ENCODE assay signal across 9 cellular contexts in genomic region chr7:141220263-141220662, GRCh38.
A peak's percentile ranks its signal among the peaks of the same experiment; 100 is the strongest.
DNase-seq lines count a peak whose midpoint lies in the region; ATAC-seq, FAIRE-seq and TF ChIP-seq lines count a peak whose summit lies in the region.
"Had no signal": no experiment of that assay in that cellular context is flagged by ENCODE, and none has a peak within 500 bp of the region (broad histone marks: within the 10 kb centered on the region; RNA-seq: fewer than 3 reads in every experiment).

No MANE protein-coding gene starts in this region.

- BruUV-seq in K562 (replicated peaks; lab: Mats Ljungman, UMichigan), result no TSS peak

- TF ChIP-seq POLR2A in K562 (conservative IDR thresholded peaks at IDR 0.05), result no peak

- CTCF ChIA-PET in K562 (lab: Yijun Ruan, JAX; ENCODE audit: low intra/inter-chr PET ratio), result interaction anchor here (0.6 kb wide), 1 partner anchor 409 kb away, joined by 3 read pairs; no protein-coding TSS in a partner anchor

- TF ChIP-seq CTCF in heart right ventricle (IDR thresholded peaks at IDR 0.05) (peak in 5 of 9 donors; percentile 20 to 43 (median 23)), left ventricle myocardium inferior (IDR thresholded peaks at IDR 0.05; ENCODE audit: borderline replicate concordance) (no peak), K562 (IDR thresholded peaks at IDR 0.05 in 2 of 3, conservative IDR thresholded peaks at IDR 0.05 in 1 of 3; ENCODE audit: insufficient read depth in 2 of 3, low read depth in 1 of 3, low read length in 3 of 3) (peak; percentile 51 to 72 (median 66))

- no peak overlapping the region for H3K9ac ChIP-seq in K562 (ENCODE audit: insufficient read depth in 1 of 2, low read depth in 2 of 2, low read length in 2 of 2)
- H3K9ac ChIP-seq: BLaER1 treated with 17β-estradiol and CSF1 and Interleukin-3, amounts not matched to agents 10 nM and 100 nM had no signal

- H2AFZ ChIP-seq in K562 (ENCODE audit: low read depth, low read length), result no peak overlapping the region

- H3K4me1 ChIP-seq in heart right ventricle (peaks cover 0 to 8% (median 0%) of the 10 kb centered on the region in 9 donors), left ventricle myocardium inferior (peaks cover 9% of the 10 kb centered on the region), K562 (replicated peaks in 1 of 2; ENCODE audit: control insufficient read depth in 2 of 2, insufficient read depth in 2 of 2, low read length in 2 of 2) (no peaks in the 10 kb centered on the region)
- H3K4me1 ChIP-seq: BLaER1 treated with 17β-estradiol and CSF1 and Interleukin-3, amounts not matched to agents 10 nM and 100 nM had no signal

- no peak overlapping the region for H3K27ac ChIP-seq in heart right ventricle
- no peak overlapping the region for H3K27ac ChIP-seq in left ventricle myocardium inferior (replicated peaks)
- H3K27ac ChIP-seq in K562 (ENCODE audit: extremely low read depth, low read depth, low read length), result no peak overlapping the region
- H3K27ac ChIP-seq: BLaER1 treated with 17β-estradiol and CSF1 and Interleukin-3, amounts not matched to agents 10 nM and 100 nM had no signal

- H3K36me3 ChIP-seq in heart right ventricle, result no peaks in the 10 kb centered on the region
- no peaks in the 10 kb centered on the region for H3K36me3 ChIP-seq in left ventricle myocardium inferior
- H3K36me3 ChIP-seq in K562 (ENCODE audit: control insufficient read depth, insufficient read depth, low read length), result no peaks in the 10 kb centered on the region
- H3K36me3 ChIP-seq: BLaER1 treated with 17β-estradiol and CSF1 and Interleukin-3, amounts not matched to agents 10 nM and 100 nM had no signal

- ATAC-seq in heart right ventricle (no peak), K562 (peak; percentile 94), GM18502 (IDR thresholded peaks at IDR 0.05; ENCODE audit: poor library complexity, unreplicated experiment) (no peak), GM19351 (IDR thresholded peaks at IDR 0.05; ENCODE audit: unreplicated experiment) (no peak), HG03469 (IDR thresholded peaks at IDR 0.05; ENCODE audit: unreplicated experiment) (no peak)

- H4K20me1 ChIP-seq in K562 (replicated peaks; ENCODE audit: control insufficient read depth, insufficient read depth, low read length), result no peaks in the 10 kb centered on the region
- H4K20me1 ChIP-seq: BLaER1 treated with 17β-estradiol and CSF1 and Interleukin-3, amounts not matched to agents 10 nM and 100 nM had no signal

- FAIRE-seq in K562 (lab: Jason Lieb, UNC), result peak; percentile 19

- no peaks in the 10 kb centered on the region for H3K9me3 ChIP-seq in heart right ventricle
- no peaks in the 10 kb centered on the region for H3K9me3 ChIP-seq in left ventricle myocardium inferior (replicated peaks)
- no peaks in the 10 kb centered on the region for H3K9me3 ChIP-seq in K562 (replicated peaks; ENCODE audit: control insufficient read depth, insufficient read depth, low read depth, low read length)

- in situ Hi-C loops in K562 (cut with MboI), result no loop called here

- no peak for TF ChIP-seq EP300 in K562 (IDR thresholded peaks at IDR 0.05; ENCODE audit: low read length)

- H3K9me1 ChIP-seq in K562 (ENCODE audit: control insufficient read depth, insufficient read depth, low read length), result no peaks in the 10 kb centered on the region

- H3K4me3 ChIP-seq in heart right ventricle (no peak overlapping the region), left ventricle myocardium inferior (no peak overlapping the region), K562 (no peak overlapping the region)
- H3K4me3 ChIP-seq: BLaER1 treated with 17β-estradiol and CSF1 and Interleukin-3, amounts not matched to agents 10 nM and 100 nM had no signal

- no peak for DNase-seq in heart right ventricle
- no peak for DNase-seq in left ventricle myocardium inferior
- DNase-seq in NCI-H2029 treated with DMSO at 0.1 percent for 48 hours (lab: John Stamatoyannopoulos, UW), result peak; percentile 17
- DNase-seq in K562 (ENCODE audit: extremely low read depth in 1 of 4, low spot score in 3 of 4), result peak; percentile 52 to 77 (median 72)
- DNase-seq in DMS79 treated with DMSO at 0.1 percent for 48 hours (lab: John Stamatoyannopoulos, UW), result no peak

- peak in 1 of 2 experiments; percentile 61; a peak in 3 of 4 replicates for TF ChIP-seq RAD21 in K562 (CRISPR knock-in tag; conservative IDR thresholded peaks at IDR 0.05 in 1 of 2, IDR thresholded peaks at IDR 0.05 in 1 of 2)

- no peaks in the 10 kb centered on the region for H3K79me2 ChIP-seq in K562 (ENCODE audit: control insufficient read depth, insufficient read depth, low read length)

- POLR2A ChIA-PET in K562 (lab: Yijun Ruan, JAX), result no interaction called here

- 46 to 50% methylated on average over 4 of the region's 4 CpGs for WGBS in heart right ventricle, 2 donors
- WGBS in K562 (ENCODE audit: insufficient coverage, low coverage, missing lambda C conversion rate), result 0% methylated on average over 4 of the region's 4 CpGs

- intact Hi-C loops in heart right ventricle (cut with DNase I) (loop anchor here in 1 of 10 donors (10.0 kb wide), 1 partner anchor 405 kb away; no protein-coding TSS in a partner anchor), left ventricle myocardium inferior (cut with micrococcal nuclease) (no loop called here), K562 (cut with micrococcal nuclease) (loop anchor here (1.0 to 2.0 kb wide), 3 partner anchors 149 to 545 kb away; no protein-coding TSS in a partner anchor)

- H3K27me3 ChIP-seq in heart right ventricle (no peaks in the 10 kb centered on the region), left ventricle myocardium inferior (ENCODE audit: low read depth) (peaks cover 6% of the 10 kb centered on the region), K562 (ENCODE audit: control insufficient read depth in 2 of 2, insufficient read depth in 2 of 2, low read length in 2 of 2) (peaks cover 0 to 18% of the 10 kb centered on the region in 2 experiments; a peak in 3 of 5 replicates)
- H3K27me3 ChIP-seq: BLaER1 treated with 17β-estradiol and CSF1 and Interleukin-3, amounts not matched to agents 10 nM and 100 nM had no signal

- no peak overlapping the region for H3K4me2 ChIP-seq in K562 (ENCODE audit: insufficient read depth, low read length)
- H3K4me2 ChIP-seq: BLaER1 treated with 17β-estradiol and CSF1 and Interleukin-3, amounts not matched to agents 10 nM and 100 nM had no signal

TF ChIP-seq in K562, 482 proteins besides CTCF, POLR2A, EP300 and RAD21:
- peak; percentile 43; the same call in 1 of the 2 replicates for TF ChIP-seq DEAF1 (CRISPR knock-in tag; IDR thresholded peaks at IDR 0.05)
- no peak for TF ChIP-seq ASH1L (IDR thresholded peaks at IDR 0.05; ENCODE audit: borderline replicate concordance, low read depth, partially characterized antibody)
- TF ChIP-seq STAG1 (CRISPR knock-in tag; IDR thresholded peaks at IDR 0.05; ENCODE audit: borderline replicate concordance), result 0 out of 2 replicates have a peak, but pooled peaks have one; percentile 11
- no peak for TF ChIP-seq CSDE1 (IDR thresholded peaks at IDR 0.05)
- TF ChIP-seq, protein P1, sequence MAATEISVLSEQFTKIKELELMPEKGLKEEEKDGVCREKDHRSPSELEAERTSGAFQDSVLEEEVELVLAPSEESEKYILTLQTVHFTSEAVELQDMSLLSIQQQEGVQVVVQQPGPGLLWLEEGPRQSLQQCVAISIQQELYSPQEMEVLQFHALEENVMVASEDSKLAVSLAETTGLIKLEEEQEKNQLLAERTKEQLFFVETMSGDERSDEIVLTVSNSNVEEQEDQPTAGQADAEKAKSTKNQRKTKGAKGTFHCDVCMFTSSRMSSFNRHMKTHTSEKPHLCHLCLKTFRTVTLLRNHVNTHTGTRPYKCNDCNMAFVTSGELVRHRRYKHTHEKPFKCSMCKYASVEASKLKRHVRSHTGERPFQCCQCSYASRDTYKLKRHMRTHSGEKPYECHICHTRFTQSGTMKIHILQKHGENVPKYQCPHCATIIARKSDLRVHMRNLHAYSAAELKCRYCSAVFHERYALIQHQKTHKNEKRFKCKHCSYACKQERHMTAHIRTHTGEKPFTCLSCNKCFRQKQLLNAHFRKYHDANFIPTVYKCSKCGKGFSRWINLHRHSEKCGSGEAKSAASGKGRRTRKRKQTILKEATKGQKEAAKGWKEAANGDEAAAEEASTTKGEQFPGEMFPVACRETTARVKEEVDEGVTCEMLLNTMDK (IDR thresholded peaks at IDR 0.05; ENCODE audit: borderline replicate concordance, insufficient read depth, low read depth, low read length, poor library complexity, severe bottlenecking), result peak; percentile 63
- peak; percentile 48; the same call in 1 of the 2 replicates for TF ChIP-seq SMC3 (conservative IDR thresholded peaks at IDR 0.05; ENCODE audit: insufficient read depth, low read depth, low read length)

Comparison
In these comparisons a context has a peak if more than half of its experiments do, and no peak if none do; other contexts are left out.
1. DNase-seq: peak in NCI-H2029 treated with DMSO at 0.1 percent for 48 hours (single experiment) and K562 (4 of 4); none in heart right ventricle (0 of 2), left ventricle myocardium inferior (single experiment) and DMS79 treated with DMSO at 0.1 percent for 48 hours (single experiment).